Comparison of ENCODE assay signal across 19 cellular contexts in genomic region chr15:98057453-98057852, GRCh38.
"Had no signal": no experiment of that assay in that cellular context is flagged by ENCODE, and none has a peak within 500 bp of the region (broad histone marks: within the 10 kb centered on the region; RNA-seq: fewer than 3 reads in every experiment).

No MANE protein-coding gene starts in this region.

- H3K4me1 ChIP-seq: colonic mucosa, esophagus muscularis mucosa, foreskin keratinocyte, gastrocnemius medialis, heart right ventricle, left lung, lower lobe of right lung had no signal

- H3K27ac ChIP-seq: colonic mucosa, esophagus muscularis mucosa, foreskin keratinocyte, gastrocnemius medialis, heart right ventricle, left lung, lower lobe of right lung had no signal

- FAIRE-seq: endothelial cell of umbilical vein, islet of Langerhans had no signal

- ATAC-seq: foreskin keratinocyte, gastrocnemius medialis, heart right ventricle, left cardiac atrium, left lung, left ventricle myocardium superior, lower lobe of right lung, mucosa of descending colon had no signal

- DNase-seq: colonic mucosa; cortex of kidney; effector CD8-positive, alpha-beta T cell; foreskin keratinocyte; gastrocnemius medialis; glutamatergic neuron; head of caudate nucleus; heart right ventricle; hippocampal formation; left cardiac atrium; left lung; left ventricle myocardium superior; lower lobe of right lung; mesenchymal stem cell; mucosa of descending colon; naive B cell had no signal

- H3K36me3 ChIP-seq: colonic mucosa, esophagus muscularis mucosa, gastrocnemius medialis, heart right ventricle, left lung, lower lobe of right lung had no signal

- H3K27me3 ChIP-seq: colonic mucosa, esophagus muscularis mucosa, foreskin keratinocyte, gastrocnemius medialis, heart right ventricle, left lung had no signal

- H3K4me3 ChIP-seq: colonic mucosa, esophagus muscularis mucosa, gastrocnemius medialis, heart right ventricle, left lung, lower lobe of right lung, mucosa of descending colon had no signal

- H3K9me3 ChIP-seq: colonic mucosa had no signal
